33 cellular contexts compared by ENCODE assay signal in genomic region chr11:79011357-79011756, GRCh38.
"Had no signal": no experiment of that assay in that cellular context is flagged by ENCODE, and none has a peak within 500 bp of the region (broad histone marks: within the 10 kb centered on the region; RNA-seq: fewer than 3 reads in every experiment).

No MANE protein-coding gene starts in this region.

- H3K4me3 ChIP-seq: MG63 had no signal

- DNase-seq: Karpas-422, Kasumi-1, KG1, MG63, MM.1S, MV-4-11, NCI-H1048, NCI-H1092, NCI-H1092 treated with DMSO at 0.1 percent for 48 hours, NCI-H1105, NCI-H1105 treated with DMSO at 0.1 percent for 48 hours, NCI-H1417, NCI-H1417 treated with DMSO at 0.1 percent for 48 hours, NCI-H1436, NCI-H1436 treated with DMSO at 0.1 percent for 48 hours, NCI-H146, NCI-H1694, NCI-H1694 treated with DMSO at 0.1 percent for 48 hours, NCI-H187, NCI-H187 treated with DMSO at 0.1 percent for 48 hours, NCI-H1930, NCI-H2029, NCI-H2029 treated with DMSO at 0.1 percent for 48 hours, NCI-H2081, NCI-H2081 treated with DMSO at 0.1 percent for 48 hours, NCI-H2107, NCI-H2171, NCI-H2227 treated with DMSO at 0.1 percent for 48 hours, NCI-H226, NCI-H345, NCI-H446, NCI-H446 treated with DMSO at 0.1 percent for 48 hours had no signal

- H3K9me3 ChIP-seq: MG63 had no signal

- H3K27ac ChIP-seq: KMS-11 had no signal

- H3K27me3 ChIP-seq: MG63 had no signal

- H3K36me3 ChIP-seq: MG63 had no signal
